17 cellular contexts compared by ENCODE assay signal in the genomic region with DNA sequence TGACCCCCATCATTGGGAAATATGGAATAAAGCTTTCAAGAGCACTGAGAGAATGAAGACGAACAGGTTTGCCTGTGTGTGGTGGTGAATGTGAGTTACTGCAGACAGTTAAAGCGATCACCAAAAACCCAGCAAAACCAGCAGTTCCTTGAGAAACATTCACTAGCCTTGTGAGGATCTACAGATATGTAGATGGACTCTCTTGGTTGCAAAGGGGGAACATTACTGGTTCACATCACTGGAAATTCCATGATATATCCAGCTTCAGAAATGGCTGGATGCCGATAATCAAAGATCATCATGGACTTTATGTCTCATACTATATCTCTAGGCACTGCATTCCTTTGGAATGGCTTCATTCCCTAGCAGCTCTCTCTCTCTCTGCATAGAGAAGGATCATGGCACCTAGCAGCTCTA. TPM values are rescaled to one million over a fixed set of nuclear protein-coding genes. Genes with fewer than 3 reads are reported as not detected.
DNase-seq lines count a peak whose midpoint lies in the region; FAIRE-seq and TF ChIP-seq lines count a peak whose summit lies in the region.
"Had no signal": no experiment of that assay in that cellular context is flagged by ENCODE, and none has a peak within 500 bp of the region (broad histone marks: within the 10 kb centered on the region; RNA-seq: fewer than 3 reads in every experiment).

No MANE protein-coding gene starts in this region.

- peak overlapping the region in 2 of 3 experiments; percentile 69 to 80; a peak in 2 of 7 replicates for H3K27ac Mint-ChIP-seq in H9
- H3K27ac Mint-ChIP-seq in type B pancreatic cell = peak overlapping the region; percentile 77
- H3K27ac Mint-ChIP-seq in immature natural killer cell = no peak overlapping the region
- H3K27ac Mint-ChIP-seq: nephron had no signal

- no peaks in the 10 kb centered on the region for H3K79me2 ChIP-seq in H9 (ENCODE audit: insufficient read depth, low read length)

- no peak overlapping the region for H3K27ac ChIP-seq in H9 (ENCODE audit: insufficient read length, low read depth, low read length)
- H3K27ac ChIP-seq: KMS-11 had no signal

- no peak overlapping the region for H3K56ac ChIP-seq in H9 (ENCODE audit: insufficient read length, low read depth, low read length)

- H3K27me3 Mint-ChIP-seq in H9 (ENCODE audit: low read depth) (no peaks in the 10 kb centered on the region; the same call in 1 of the 2 replicates), type B pancreatic cell (no peaks in the 10 kb centered on the region), immature natural killer cell (ENCODE audit: low read depth in 3 of 3) (peaks cover 0 to 3% (median 3%) of the 10 kb centered on the region in 3 donors)

- no peak overlapping the region for H3K9ac ChIP-seq in H9 (ENCODE audit: extremely low read depth, insufficient read length, low read length)
- H3K9ac ChIP-seq: KMS-11 had no signal

- no peaks in the 10 kb centered on the region for H3K4me1 ChIP-seq in H9 (ENCODE audit: insufficient read depth, low read length)

- no peak overlapping the region for H2BK120ac ChIP-seq in H9 (ENCODE audit: low read depth, low read length, poor library complexity, severe bottlenecking)

- DNase-seq in H9 (peak; percentile 37), amniotic stem cell (lab: John Stamatoyannopoulos, UW) (peak; percentile 34), hepatic stellate cell (ENCODE audit: low spot score) (peak; percentile 17), type B pancreatic cell (ENCODE audit: extremely low spot score, unreplicated experiment) (no peak), frontal cortex (ENCODE audit: low spot score in 2 of 2) (no peak), immature natural killer cell (no peak)
- no peak for DNase-seq in activated T-cell treated with anti-CD3 and anti-CD28 coated beads, Interleukin-2, amount 50 U/mL, for 1 hour
- DNase-seq: activated CD4-positive, alpha-beta T cell treated with anti-CD3 and anti-CD28 coated beads, Interleukin-2, amount 50 U/mL, for 4 hours; CD8-positive, alpha-beta memory T cell; heart right ventricle; NCI-H1694 treated with DMSO at 0.1 percent for 48 hours; NCI-H526 treated with DMSO at 0.1 percent for 48 hours; stimulated activated naive CD8-positive, alpha-beta T cell treated with anti-CD3 and anti-CD28 coated beads, Interleukin-15, Interleukin-2, amounts not matched to agents 100 U/mL and 50 U/mL, for 24 hours had no signal

- no peak overlapping the region for H3K4me3 Mint-ChIP-seq in H9
- H3K4me3 Mint-ChIP-seq in type B pancreatic cell = no peak overlapping the region
- no peak overlapping the region for H3K4me3 Mint-ChIP-seq in immature natural killer cell
- H3K4me3 Mint-ChIP-seq: nephron had no signal

- no peaks in the 10 kb centered on the region for H3K23me2 ChIP-seq in H9 (ENCODE audit: insufficient read length, low read depth, low read length, poor library complexity, severe bottlenecking)

- H4K5ac ChIP-seq in H9 (ENCODE audit: insufficient read length, low read depth, low read length) = no peak overlapping the region

- no peaks in the 10 kb centered on the region for H3K9me3 ChIP-seq in H9 (ENCODE audit: control insufficient read depth, low read depth, low read length)
- H3K9me3 ChIP-seq: HAP-1, heart right ventricle had no signal

- no peak overlapping the region for H3K18ac ChIP-seq in H9 (ENCODE audit: insufficient read length, low read depth, low read length)

- H3K23ac ChIP-seq in H9 (ENCODE audit: insufficient read length, low read depth, low read length) = no peak overlapping the region

- H4K91ac ChIP-seq in H9 (ENCODE audit: insufficient read length, low read depth, low read length) = no peak overlapping the region

- peak; percentile 38 for TF ChIP-seq CTCF in H9 (conservative IDR thresholded peaks at IDR 0.05)
- peak; percentile 35 for TF ChIP-seq CTCF in type B pancreatic cell (conservative IDR thresholded peaks at IDR 0.05)

- H3K36me3 Mint-ChIP-seq in H9 (ENCODE audit: insufficient read depth in 1 of 3, low read depth in 3 of 3) = peaks cover 0 to 9% (median 3%) of the 10 kb centered on the region in 3 experiments; a peak in 2 of 7 replicates
- no peaks in the 10 kb centered on the region for H3K36me3 Mint-ChIP-seq in type B pancreatic cell
- peaks cover 0 to 3% (median 0%) of the 10 kb centered on the region in 3 donors for H3K36me3 Mint-ChIP-seq in immature natural killer cell

- H3K14ac ChIP-seq in H9 (ENCODE audit: insufficient read depth, low read length) = no peak overlapping the region

- no peak overlapping the region for H3K4me2 ChIP-seq in H9 (ENCODE audit: insufficient read depth, insufficient read length, low read length)
- H3K4me2 ChIP-seq: KMS-11 had no signal

- no peak overlapping the region for H2BK15ac ChIP-seq in H9 (ENCODE audit: low read depth, low read length)

- H3K4ac ChIP-seq in H9 (ENCODE audit: low read depth, low read length) = no peak overlapping the region

- no peak overlapping the region for H3T11ph ChIP-seq in H9 (ENCODE audit: low read length)

- no peaks in the 10 kb centered on the region for H3K79me1 ChIP-seq in H9 (ENCODE audit: insufficient read depth, low read depth, low read length, poor library complexity, severe bottlenecking)

- H3K4me1 Mint-ChIP-seq in H9 (peaks cover 18 to 20% of the 10 kb centered on the region in 2 experiments), type B pancreatic cell (ENCODE audit: unreplicated experiment) (peaks cover 15% of the 10 kb centered on the region), immature natural killer cell (peaks cover 10 to 15% of the 10 kb centered on the region in 2 donors)

- no peaks in the 10 kb centered on the region for H3K27me3 ChIP-seq in H9 (ENCODE audit: insufficient read depth, low read length)
- H3K27me3 ChIP-seq: heart right ventricle had no signal

- H2AK5ac ChIP-seq in H9 (ENCODE audit: insufficient read length, low read length) = no peak overlapping the region

- peak overlapping the region; percentile 75 for H2AFZ ChIP-seq in H9 (ENCODE audit: low read length)

- H2BK5ac ChIP-seq in H9 (ENCODE audit: insufficient read length, low read length) = no peak overlapping the region

- H2BK20ac ChIP-seq in H9 (ENCODE audit: low read depth, low read length, poor library complexity, severe bottlenecking) = no peak overlapping the region

- peaks cover 3 to 11% of the 10 kb centered on the region in 2 experiments; a peak in 4 of 5 replicates for H3K9me3 Mint-ChIP-seq in H9
- no peaks in the 10 kb centered on the region for H3K9me3 Mint-ChIP-seq in type B pancreatic cell
- peaks cover 0 to 2% (median 0%) of the 10 kb centered on the region in 6 donors for H3K9me3 Mint-ChIP-seq in immature natural killer cell
- H3K9me3 Mint-ChIP-seq: CD8-positive, alpha-beta memory T cell had no signal

- H4K8ac ChIP-seq in H9 (replicated peaks; ENCODE audit: insufficient read length, low read depth, low read length) = no peak overlapping the region

- H4K20me1 ChIP-seq in H9 (ENCODE audit: control insufficient read depth, insufficient read depth, insufficient read length) = no peaks in the 10 kb centered on the region

- no CpG with 5 or more reads among the region's 3 CpGs for WGBS in H9 (ENCODE audit: extremely low coverage, insufficient read length, low lambda C conversion rate)

- H2BK12ac ChIP-seq in H9 (ENCODE audit: insufficient read length, low read depth, low read length) = no peak overlapping the region

- FAIRE-seq in frontal cortex (lab: Jason Lieb, UNC) = no peak
- FAIRE-seq: endometrium had no signal

RNA-seq across cellular contexts. Expression of a gene that starts 10.2 kb away (rescaled TPM):
- total RNA-seq in H9 (2021) (36.6 and 38.8 TPM in 2 replicates), type B pancreatic cell (ENCODE audit: low replicate concordance) (62.6 and 80.7 TPM in 2 replicates), frontal cortex (179 TPM)
- 10 to 100 TPM; 15.9 to 48.0 (median 26.4) TPM for polyA plus RNA-seq in immature natural killer cell

Comparison
In these comparisons a context has a peak if more than half of its experiments do, and no peak if none do; other contexts are left out.
1. DNase-seq: peak in H9 (single experiment), amniotic stem cell (single experiment) and hepatic stellate cell (single experiment); none in type B pancreatic cell (single experiment), frontal cortex (0 of 2), immature natural killer cell (0 of 3) and activated T-cell treated with anti-CD3 and anti-CD28 coated beads, Interleukin-2, amount 50 U/mL, for 1 hour (single experiment).
2. H3K27ac Mint-ChIP-seq: peak in H9 (2 of 3) and type B pancreatic cell (single experiment); none in immature natural killer cell (0 of 6).